Comparison of ENCODE assay signal across 9 cellular contexts in genomic region chr7:514651-515598, GRCh38. TPM values are rescaled to one million over a fixed set of nuclear protein-coding genes. Genes with fewer than 3 reads are reported as not detected.
A peak's percentile ranks its signal among the peaks of the same experiment; 100 is the strongest.
DNase-seq lines count a peak whose midpoint lies in the region; ATAC-seq and TF ChIP-seq lines count a peak whose summit lies in the region.
"Had no signal": no experiment of that assay in that cellular context is flagged by ENCODE, and none has a peak within 500 bp of the region (broad histone marks: within the 10 kb centered on the region; RNA-seq: fewer than 3 reads in every experiment).

No MANE protein-coding gene starts in this region.

- H3K4me1 ChIP-seq in esophagus (ENCODE audit: control insufficient read depth in 2 of 2, insufficient read depth in 2 of 2, low read length in 1 of 2) = peaks cover 6 to 20% of the 10 kb centered on the region in 2 donors

- peaks cover 13% of the 10 kb centered on the region for H3K36me3 Mint-ChIP-seq in osteocyte (ENCODE audit: unreplicated experiment)

- H3K4me1 Mint-ChIP-seq in osteocyte (ENCODE audit: unreplicated experiment) = peaks cover 34% of the 10 kb centered on the region

- WGBS in esophagus, 2 donors = 46 to 56% methylated on average over 25 of the region's 25 CpGs

- H3K9me3 ChIP-seq in esophagus (ENCODE audit: control insufficient read depth in 2 of 2, insufficient read depth in 1 of 2, low read depth in 1 of 2, low read length in 1 of 2) = no peaks in the 10 kb centered on the region

- H3K27me3 Mint-ChIP-seq in osteocyte (ENCODE audit: unreplicated experiment) = no peaks in the 10 kb centered on the region

- ATAC-seq in HG03520 (IDR thresholded peaks at IDR 0.05; ENCODE audit: unreplicated experiment) = no peak

- peaks cover 0 to 8% of the 10 kb centered on the region in 2 donors for H3K36me3 ChIP-seq in esophagus (ENCODE audit: control insufficient read depth in 2 of 2, insufficient read depth in 2 of 2, low read length in 1 of 2)

- H3K27ac Mint-ChIP-seq in osteocyte (ENCODE audit: unreplicated experiment) = peak overlapping the region; percentile 85
- H3K27ac Mint-ChIP-seq: T-helper 1 cell treated with Interleukin-12 subunit alpha and Interleukin-12 subunit beta and Interleukin-4 antibody, amounts not matched to agents 30 μg/mL and 1 μg/mL, for 36 hours had no signal

- no peak overlapping the region for H3K4me3 ChIP-seq in esophagus (ENCODE audit: low read depth in 1 of 2, low read length in 2 of 2)

- H3K27me3 ChIP-seq in esophagus (ENCODE audit: control insufficient read depth in 1 of 2, insufficient read depth in 2 of 2, low read length in 2 of 2) = no peaks in the 10 kb centered on the region

- no peaks in the 10 kb centered on the region for H3K9me3 Mint-ChIP-seq in osteocyte (ENCODE audit: unreplicated experiment)
- H3K9me3 Mint-ChIP-seq: T-helper 1 cell treated with Interleukin-12 subunit alpha and Interleukin-12 subunit beta and Interleukin-4 antibody, amounts not matched to agents 30 μg/mL and 1 μg/mL, for 36 hours had no signal

- peak overlapping the region; percentile 24 to 26 for H3K27ac ChIP-seq in esophagus (ENCODE audit: low read depth in 2 of 2, low read length in 1 of 2)

- H3K4me3 Mint-ChIP-seq in osteocyte (ENCODE audit: unreplicated experiment) = peak overlapping the region; percentile 64
- H3K4me3 Mint-ChIP-seq: T-helper 1 cell treated with Interleukin-12 subunit alpha and Interleukin-12 subunit beta and Interleukin-4 antibody, amounts not matched to agents 30 μg/mL and 1 μg/mL, for 36 hours had no signal

- DNase-seq in ELF-1 (ENCODE audit: low read depth, low spot score) (peak; percentile 66), OCI-M1 (lab: John Stamatoyannopoulos, UW) (peak; percentile 2), osteocyte (ENCODE audit: extremely low spot score, unreplicated experiment) (no peak), GM19240 (ENCODE audit: insufficient read length, low spot score) (no peak), 8988T (no peak), NCI-H345 (lab: John Stamatoyannopoulos, UW) (no peak)

- TF ChIP-seq CTCF in osteocyte (IDR thresholded peaks at IDR 0.05) = no peak

RNA-seq across cellular contexts. Expression of gene PDGFA, which starts 4.7 kb away (rescaled TPM):
- 1 to 10 TPM; 5.5 to 6.1 TPM for polyA plus RNA-seq in esophagus
- total RNA-seq in osteocyte = 92.0 and 93.6 TPM in 2 replicates

Comparison
In these comparisons a context has a peak if more than half of its experiments do, and no peak if none do; other contexts are left out.
1. DNase-seq: peak in ELF-1 (single experiment) and OCI-M1 (single experiment); none in osteocyte (single experiment), GM19240 (single experiment), 8988T (single experiment) and NCI-H345 (single experiment).